In genomic region chr7:1850976-1851571, GRCh38 we compare ENCODE assay signal across 21 cellular contexts.
DNase-seq lines count a peak whose midpoint lies in the region; ATAC-seq and TF ChIP-seq lines count a peak whose summit lies in the region.
"Had no signal": no experiment of that assay in that cellular context is flagged by ENCODE, and none has a peak within 500 bp of the region (broad histone marks: within the 10 kb centered on the region; RNA-seq: fewer than 3 reads in every experiment).

No MANE protein-coding gene starts in this region.

- peak in 3 of 5 donors; percentile 19 to 60 (median 19) for DNase-seq in heart left ventricle
- DNase-seq in left ventricle myocardium inferior = no peak
- peak; percentile 2 for DNase-seq in nephron progenitor cell
- DNase-seq in activated effector memory CD4-positive, alpha-beta T cell treated with anti-CD3 and anti-CD28 coated beads, Interleukin-2, amount 50 U/mL, for 16 hours = no peak
- DNase-seq in Calu3 = no peak
- DNase-seq: activated CD4-positive, alpha-beta memory T cell treated with anti-CD3 and anti-CD28 coated beads for 36 hours; activated naive CD4-positive, alpha-beta T cell; cerebellar nuclear complex; effector CD4-positive, alpha-beta T cell; GM23248; midbrain; NCI-H1417; NCI-H526; retina; stimulated activated CD4-positive, alpha-beta T cell treated with anti-CD3 and anti-CD28 coated beads, Interleukin-15, amount 100 ng/mL, for 24 hours; T-cell had no signal

- no peak for TF ChIP-seq POLR2A in heart left ventricle (IDR thresholded peaks at IDR 0.05)

- H3K27me3 Mint-ChIP-seq in nephron progenitor cell (ENCODE audit: low read depth, poor library complexity) (peaks cover 4% of the 10 kb centered on the region), Calu3 (ENCODE audit: unreplicated experiment) (no peaks in the 10 kb centered on the region)
- H3K27me3 Mint-ChIP-seq: activated CD4-positive, alpha-beta memory T cell treated with anti-CD3 and anti-CD28 coated beads for 36 hours; T-cell had no signal

- H3K4me3 Mint-ChIP-seq in nephron progenitor cell (no peak overlapping the region), Calu3 (ENCODE audit: low read depth, unreplicated experiment) (no peak overlapping the region)
- H3K4me3 Mint-ChIP-seq: activated CD4-positive, alpha-beta memory T cell treated with anti-CD3 and anti-CD28 coated beads for 36 hours; CD14-positive monocyte; T-cell had no signal

- TF ChIP-seq CTCF in heart left ventricle (IDR thresholded peaks at IDR 0.05) = no peak
- TF ChIP-seq CTCF in left ventricle myocardium inferior (IDR thresholded peaks at IDR 0.05; ENCODE audit: borderline replicate concordance) = no peak
- TF ChIP-seq CTCF in nephron progenitor cell (IDR thresholded peaks at IDR 0.05) = no peak
- no peak for TF ChIP-seq CTCF in Calu3 (IDR thresholded peaks at IDR 0.05; ENCODE audit: unreplicated experiment)

- H3K27ac ChIP-seq in heart left ventricle (no peak overlapping the region), left ventricle myocardium inferior (replicated peaks) (no peak overlapping the region)
- H3K27ac ChIP-seq: GM23248, neutrophil had no signal

- intact Hi-C loops in heart left ventricle (cut with DNase I) = no loop called here
- intact Hi-C loops in left ventricle myocardium inferior (cut with micrococcal nuclease) = no loop called here
- intact Hi-C loops in Calu3 (cut with micrococcal nuclease; ENCODE audit: unreplicated experiment) = no loop called here

- H3K36me3 Mint-ChIP-seq in nephron progenitor cell (ENCODE audit: low read depth) (peaks cover 6% of the 10 kb centered on the region), Calu3 (ENCODE audit: insufficient read depth, unreplicated experiment) (peaks cover 21% of the 10 kb centered on the region)
- H3K36me3 Mint-ChIP-seq: activated CD4-positive, alpha-beta memory T cell treated with anti-CD3 and anti-CD28 coated beads for 36 hours had no signal

- no peak overlapping the region for H3K4me3 ChIP-seq in heart left ventricle
- no peak overlapping the region for H3K4me3 ChIP-seq in left ventricle myocardium inferior
- no peak overlapping the region for H3K4me3 ChIP-seq in iPS-15b (ENCODE audit: low read depth, low read length)
- H3K4me3 ChIP-seq: GM23248 had no signal

- H3K9ac ChIP-seq in iPS-15b (ENCODE audit: low read depth, low read length) = peak overlapping the region; percentile 47
- H3K9ac ChIP-seq: GM23248 had no signal

- no peaks in the 10 kb centered on the region for H3K27me3 ChIP-seq in heart left ventricle
- no peaks in the 10 kb centered on the region for H3K27me3 ChIP-seq in left ventricle myocardium inferior (ENCODE audit: low read depth)
- H3K27me3 ChIP-seq in iPS-15b (ENCODE audit: control insufficient read depth, insufficient read depth, low read length) = no peaks in the 10 kb centered on the region
- H3K27me3 ChIP-seq: neutrophil had no signal

- BruUV-seq in Calu3 (replicated peaks; lab: Mats Ljungman, UMichigan) = no TSS peak

- no peaks in the 10 kb centered on the region for H3K36me3 ChIP-seq in heart left ventricle
- H3K36me3 ChIP-seq in left ventricle myocardium inferior = no peaks in the 10 kb centered on the region
- H3K36me3 ChIP-seq in iPS-15b (ENCODE audit: control insufficient read depth, insufficient read depth, low read length) = no peaks in the 10 kb centered on the region
- H3K36me3 ChIP-seq: neutrophil had no signal

- CTCF ChIA-PET in Calu3 (lab: Charles Lee) = interaction anchor here (1.4 kb wide), 1 partner anchor 32 kb away, joined by 3 read pairs; no protein-coding TSS in a partner anchor

- no peak for ATAC-seq in heart left ventricle
- ATAC-seq in GM19395 (IDR thresholded peaks at IDR 0.05; ENCODE audit: unreplicated experiment) = no peak
- ATAC-seq in GM21447 (IDR thresholded peaks at IDR 0.05; ENCODE audit: unreplicated experiment) = no peak
- ATAC-seq: T-cell had no signal

- H3K9me3 ChIP-seq in heart left ventricle (no peaks in the 10 kb centered on the region), left ventricle myocardium inferior (replicated peaks) (no peaks in the 10 kb centered on the region), iPS-15b (ENCODE audit: control insufficient read depth, insufficient read depth, low read length) (no peaks in the 10 kb centered on the region)
- H3K9me3 ChIP-seq: neutrophil had no signal

- no peaks in the 10 kb centered on the region for H3K4me1 ChIP-seq in heart left ventricle
- no peaks in the 10 kb centered on the region for H3K4me1 ChIP-seq in left ventricle myocardium inferior
- no peaks in the 10 kb centered on the region for H3K4me1 ChIP-seq in iPS-15b (ENCODE audit: control insufficient read depth, insufficient read depth, low read length)

- H3K9me3 Mint-ChIP-seq in nephron progenitor cell = no peaks in the 10 kb centered on the region
- no peaks in the 10 kb centered on the region for H3K9me3 Mint-ChIP-seq in Calu3 (ENCODE audit: low read depth, unreplicated experiment)
- H3K9me3 Mint-ChIP-seq: activated CD4-positive, alpha-beta memory T cell treated with anti-CD3 and anti-CD28 coated beads for 36 hours; T-cell had no signal

- WGBS in heart left ventricle, 4 donors = 90 to 93% (median 91%) methylated on average over 30 to 31 of the region's 31 CpGs

- H3K27ac Mint-ChIP-seq in nephron progenitor cell (peak overlapping the region; percentile 26), Calu3 (ENCODE audit: unreplicated experiment) (no peak overlapping the region)
- H3K27ac Mint-ChIP-seq: activated CD4-positive, alpha-beta memory T cell treated with anti-CD3 and anti-CD28 coated beads for 36 hours; T-cell had no signal

- H3K4me1 Mint-ChIP-seq in nephron progenitor cell (peaks cover 71% of the 10 kb centered on the region), Calu3 (ENCODE audit: low read depth, unreplicated experiment) (no peaks in the 10 kb centered on the region)
- H3K4me1 Mint-ChIP-seq: CD14-positive monocyte had no signal

Comparison
In these comparisons a context has a peak if more than half of its experiments do, and no peak if none do; other contexts are left out.
1. DNase-seq: peak in heart left ventricle (3 of 5) and nephron progenitor cell (single experiment); none in left ventricle myocardium inferior (single experiment), activated effector memory CD4-positive, alpha-beta T cell treated with anti-CD3 and anti-CD28 coated beads, Interleukin-2, amount 50 U/mL, for 16 hours (single experiment) and Calu3 (single experiment).